Comparison of ENCODE assay signal across 21 cellular contexts in the genomic region with DNA sequence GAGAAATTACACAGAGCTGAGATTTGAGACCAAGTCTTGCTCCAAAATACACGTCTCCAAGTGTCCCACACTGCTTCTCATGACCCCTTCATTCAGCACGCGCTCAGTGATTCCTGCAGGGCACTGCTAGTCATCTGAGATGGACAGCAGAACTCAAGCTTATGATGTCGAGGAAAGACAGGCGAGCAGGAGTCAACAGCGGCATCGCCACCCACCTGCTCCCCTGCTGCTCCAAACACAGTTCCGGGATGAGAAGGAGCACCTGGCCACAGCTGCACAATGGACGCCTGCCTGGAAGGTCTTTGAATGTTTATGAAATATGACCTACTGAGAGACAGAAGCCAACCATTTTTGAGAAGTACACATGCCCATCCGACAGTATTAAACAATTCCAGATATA. TPM values are rescaled to one million over a fixed set of nuclear protein-coding genes. Genes with fewer than 3 reads are reported as not detected.
"Had no signal": no experiment of that assay in that cellular context is flagged by ENCODE, and none has a peak within 500 bp of the region (broad histone marks: within the 10 kb centered on the region; RNA-seq: fewer than 3 reads in every experiment).

No MANE protein-coding gene starts in this region.

- H3K79me2 ChIP-seq: hepatocyte had no signal

- FAIRE-seq: keratinocyte had no signal

- H3K4me1 ChIP-seq: esophagus squamous epithelium, left lung, tibial nerve had no signal

- H3K4me2 ChIP-seq: hepatocyte, neural progenitor cell had no signal

- H3K9ac ChIP-seq: neural progenitor cell had no signal

- H3K4me3 ChIP-seq: esophagus squamous epithelium, hepatocyte, left lung, neural progenitor cell, tibial nerve, uterus had no signal

- H3K27ac ChIP-seq: hepatocyte, left lung, neural progenitor cell, tibial nerve had no signal

- H3K9me3 ChIP-seq: esophagus squamous epithelium, left lung, tibial nerve, uterus had no signal

- ATAC-seq: activated naive CD8-positive, alpha-beta T cell treated with anti-CD3 and anti-CD28 coated beads, Interleukin-2, amount 50 U/mL, for 24 hours; activated T-helper 17 cell treated with anti-CD3 and anti-CD28 coated beads, Interleukin-2, amount 50 U/mL, for 72 hours; left lung had no signal

- H3K36me3 ChIP-seq: esophagus squamous epithelium, left lung, neural progenitor cell, tibial nerve, uterus had no signal

- H2AFZ ChIP-seq: hepatocyte, neural progenitor cell had no signal

- DNase-seq: activated CD4-positive, alpha-beta T cell treated with anti-CD3 and anti-CD28 coated beads, Interleukin-2, amount 50 U/mL, for 1 hour; activated CD8-positive, alpha-beta memory T cell treated with anti-CD3 and anti-CD28 coated beads for 24 hours; activated naive CD4-positive, alpha-beta T cell treated with Interleukin-2 at 50 U/mL for 16 hours; activated naive CD8-positive, alpha-beta T cell treated with anti-CD3 and anti-CD28 coated beads, Interleukin-2, amount 50 U/mL, for 24 hours; activated T-cell treated with anti-CD3 and anti-CD28 coated beads for 4 hours; aorta; cortex of kidney; effector CD4-positive, alpha-beta T cell; esophagus squamous epithelium; left lung; naive B cell; stimulated activated CD4-positive, alpha-beta T cell treated with anti-CD3 and anti-CD28 coated beads, Interleukin-15, amount 100 ng/mL, for 24 hours; stimulated activated CD4-positive, alpha-beta T cell treated with anti-CD3 and anti-CD28 coated beads, Interleukin-4, amount 100 ng/mL, for 24 hours; stimulated activated naive CD4-positive, alpha-beta T cell; substantia nigra had no signal

- H3K27me3 ChIP-seq: hepatocyte, left lung, neural progenitor cell, uterus had no signal

RNA-seq across cellular contexts. Expression of gene PDE10A, which starts 16.6 kb away (rescaled TPM):
- total RNA-seq: activated T-helper 17 cell treated with anti-CD3 and anti-CD28 coated beads, Interleukin-2, amount 50 U/mL, for 72 hours had no signal
- polyA plus RNA-seq: keratinocyte had no signal
